19 cellular contexts compared by ENCODE assay signal in genomic region chr4:1036976-1037810, GRCh38. TPM values are rescaled to one million over a fixed set of nuclear protein-coding genes. Genes with fewer than 3 reads are reported as not detected.
"Had no signal": no experiment of that assay in that cellular context is flagged by ENCODE, and none has a peak within 500 bp of the region (broad histone marks: within the 10 kb centered on the region; RNA-seq: fewer than 3 reads in every experiment).

No MANE protein-coding gene starts in this region.

- H3K27ac Mint-ChIP-seq: immature natural killer cell, memory B cell, naive B cell had no signal

- DNase-seq: effector memory CD4-positive, alpha-beta T cell; immature natural killer cell; left ventricle myocardium inferior; lower lobe of right lung; midbrain; naive B cell; sigmoid colon; stimulated activated CD4-positive, alpha-beta T cell treated with anti-CD3 and anti-CD28 coated beads, Interleukin-12 subunit alpha, Interleukin-12 subunit beta, amount 100 ng/mL, for 4 hours; stimulated activated naive CD4-positive, alpha-beta T cell treated with Interleukin-2 at 50 U/mL for 16 hours had no signal

- H3K4me3 Mint-ChIP-seq: immature natural killer cell, memory B cell, naive B cell had no signal

- H3K4me3 ChIP-seq: esophagus muscularis mucosa, gastroesophageal sphincter, left ventricle myocardium inferior, lower lobe of right lung, sigmoid colon, skin epidermis, suprapubic skin, tibial nerve had no signal

- H3K9me3 ChIP-seq: esophagus muscularis mucosa, gastroesophageal sphincter, left ventricle myocardium inferior, lower lobe of right lung, neutrophil, sigmoid colon, suprapubic skin, tibial nerve had no signal

- H3K27me3 ChIP-seq: tibial nerve had no signal

- H3K9me3 Mint-ChIP-seq: immature natural killer cell, memory B cell, naive B cell, nephron had no signal

- H3K36me3 ChIP-seq: esophagus muscularis mucosa, gastroesophageal sphincter, left ventricle myocardium inferior, lower lobe of right lung, neutrophil, sigmoid colon, suprapubic skin, tibial nerve had no signal

- H3K36me3 Mint-ChIP-seq: immature natural killer cell, memory B cell, naive B cell had no signal

- FAIRE-seq: keratinocyte had no signal

- ATAC-seq: gastroesophageal sphincter, lower lobe of right lung had no signal

- H3K27ac ChIP-seq: epithelial cell of prostate, esophagus muscularis mucosa, gastroesophageal sphincter, left ventricle myocardium inferior, lower lobe of right lung, neutrophil, sigmoid colon, skin epidermis, suprapubic skin had no signal

- H3K4me1 Mint-ChIP-seq: memory B cell, naive B cell had no signal

RNA-seq across cellular contexts. Expression of gene SLC26A1, which starts 44.0 kb away (rescaled TPM):
- total RNA-seq: gastroesophageal sphincter, left ventricle myocardium inferior, sigmoid colon had no signal
- polyA plus RNA-seq: keratinocyte had no signal
